Comparison of ENCODE assay signal across 13 cellular contexts in genomic region chr1:7300893-7301292, GRCh38.
DNase-seq lines count a peak whose midpoint lies in the region; ATAC-seq, FAIRE-seq and TF ChIP-seq lines count a peak whose summit lies in the region.
"Had no signal": no experiment of that assay in that cellular context is flagged by ENCODE, and none has a peak within 500 bp of the region (broad histone marks: within the 10 kb centered on the region; RNA-seq: fewer than 3 reads in every experiment).

No MANE protein-coding gene starts in this region.

- 2% methylated on average over 6 of the region's 6 CpGs for WGBS in A549 (ENCODE audit: missing lambda C conversion rate)

- POLR2A ChIA-PET in A549 (lab: Yijun Ruan, JAX): interaction anchor here (1.0 to 2.1 kb wide), 2 partner anchors 178 to 516 kb away, joined by 3 to 6 read pairs; partner anchors contain the start of gene CAMTA1

- H3K4me3 Mint-ChIP-seq in HFFc6: peak overlapping the region; percentile 74
- H3K4me3 Mint-ChIP-seq in astrocyte (ENCODE audit: unreplicated experiment): peak overlapping the region; percentile 52
- no peak overlapping the region for H3K4me3 Mint-ChIP-seq in activated T-helper 17 cell treated with anti-CD3 and anti-CD28 coated beads, Interleukin-2, amount 50 U/mL, for 72 hours

- H3K27me3 Mint-ChIP-seq in HFFc6 (ENCODE audit: insufficient read depth): no peaks in the 10 kb centered on the region; the same call in 1 of the 2 replicates
- H3K27me3 Mint-ChIP-seq in astrocyte (ENCODE audit: low read depth, unreplicated experiment): no peaks in the 10 kb centered on the region
- H3K27me3 Mint-ChIP-seq in activated T-helper 17 cell treated with anti-CD3 and anti-CD28 coated beads, Interleukin-2, amount 50 U/mL, for 72 hours: peaks cover 32% of the 10 kb centered on the region

- peak; percentile 57 to 69 for ATAC-seq in A549
- ATAC-seq in GM21528 (IDR thresholded peaks at IDR 0.05; ENCODE audit: low FRiP score, unreplicated experiment): no peak
- no peak for ATAC-seq in activated T-helper 17 cell treated with anti-CD3 and anti-CD28 coated beads, Interleukin-2, amount 50 U/mL, for 72 hours (replicated peaks)

- H3K9me3 ChIP-seq in A549 (peaks cover 31% of the 10 kb centered on the region), astrocyte (ENCODE audit: insufficient read depth, low read depth, low read length) (no peaks in the 10 kb centered on the region)
- H3K9me3 ChIP-seq: BE2C had no signal

- TF ChIP-seq EP300 in A549 (IDR thresholded peaks at IDR 0.05): peak; percentile 92 to 97; a peak in 4 of 5 replicates

- H3K4me1 ChIP-seq in A549 (peaks cover 67% of the 10 kb centered on the region), astrocyte (ENCODE audit: insufficient read depth, low read length) (peaks cover 54% of the 10 kb centered on the region)
- H3K4me1 ChIP-seq: BE2C had no signal

- H3K4me3 ChIP-seq in A549 (no peak overlapping the region), astrocyte (ENCODE audit: insufficient read depth, low read depth, low read length) (no peak overlapping the region)

- DNase-seq in A549 (ENCODE audit: low read depth in 1 of 2, low spot score in 1 of 2) (peak; percentile 81 to 93), HFFc6 (peak; percentile 94), astrocyte (ENCODE audit: low read depth) (peak; percentile 96), iris pigment epithelial cell (ENCODE audit: low read depth) (peak; percentile 96), mesenteric fat pad (ENCODE audit: low spot score) (no peak)
- DNase-seq in NK-92 treated with Interleukin-12 subunit alpha and Interleukin-12 subunit beta, amount 100 ng/mL, for 24 hours (lab: John Stamatoyannopoulos, UW): no peak
- DNase-seq: activated effector memory CD4-positive, alpha-beta T cell treated with anti-CD3 and anti-CD28 coated beads, Interleukin-2, amount 50 U/mL, for 16 hours; BE2C; MM.1S had no signal

- H3K27ac ChIP-seq in A549 (peak overlapping the region; percentile 97 to 98), astrocyte (ENCODE audit: low read depth, low read length) (peak overlapping the region; percentile 100)
- H3K27ac ChIP-seq: VCaP had no signal

- H3K36me3 ChIP-seq in astrocyte (ENCODE audit: insufficient read depth, low read length): no peaks in the 10 kb centered on the region
- H3K36me3 ChIP-seq: BE2C had no signal

- H3K36me3 Mint-ChIP-seq in HFFc6 (ENCODE audit: low read depth): peaks cover 17% of the 10 kb centered on the region
- H3K36me3 Mint-ChIP-seq in astrocyte (ENCODE audit: low read depth, unreplicated experiment): no peaks in the 10 kb centered on the region
- no peaks in the 10 kb centered on the region for H3K36me3 Mint-ChIP-seq in activated T-helper 17 cell treated with anti-CD3 and anti-CD28 coated beads, Interleukin-2, amount 50 U/mL, for 72 hours (ENCODE audit: low read depth)

- H3K4me2 ChIP-seq in A549 (peak overlapping the region; percentile 60), astrocyte (ENCODE audit: low read length) (peak overlapping the region; percentile 75)

- TF ChIP-seq POLR2A in A549 (IDR thresholded peaks at IDR 0.05; ENCODE audit: low read length): no peak

- H3K79me2 ChIP-seq in astrocyte (ENCODE audit: insufficient read depth, low read length): no peaks in the 10 kb centered on the region

- H2AFZ ChIP-seq in astrocyte (ENCODE audit: low read depth, low read length): no peak overlapping the region

- TF ChIP-seq RAD21 in A549 (conservative IDR thresholded peaks at IDR 0.05 in 1 of 2, IDR thresholded peaks at IDR 0.05 in 1 of 2): peak; percentile 37 to 52; a peak in 3 of 5 replicates

- CTCF ChIA-PET in A549 (lab: Yijun Ruan, JAX): interaction anchor here (1.2 to 1.5 kb wide), 2 partner anchors 32 to 257 kb away, joined by 3 read pairs; no protein-coding TSS in a partner anchor

- FAIRE-seq in A549 (lab: Jason Lieb, UNC) (peak; percentile 94), astrocyte (lab: Jason Lieb, UNC) (peak; percentile 91)
- FAIRE-seq: endometrium had no signal

- no peak for TF ChIP-seq CTCF in A549 (IDR thresholded peaks at IDR 0.05)
- peak; percentile 4; the same call in 1 of the 2 replicates for TF ChIP-seq CTCF in HFFc6 (IDR thresholded peaks at IDR 0.05)
- no peak for TF ChIP-seq CTCF in astrocyte (IDR thresholded peaks at IDR 0.05; ENCODE audit: insufficient read depth, low read depth, low read length)

- no peaks in the 10 kb centered on the region for H4K20me1 ChIP-seq in astrocyte (ENCODE audit: insufficient read depth, low read length)

- peak overlapping the region; percentile 90 for H3K9ac ChIP-seq in astrocyte (ENCODE audit: low read length)

- H3K27ac Mint-ChIP-seq in HFFc6 (peak overlapping the region; percentile 94), astrocyte (ENCODE audit: unreplicated experiment) (peak overlapping the region; percentile 99)
- H3K27ac Mint-ChIP-seq in activated T-helper 17 cell treated with anti-CD3 and anti-CD28 coated beads, Interleukin-2, amount 50 U/mL, for 72 hours: no peak overlapping the region

- peaks cover 20% of the 10 kb centered on the region for H3K9me3 Mint-ChIP-seq in HFFc6
- H3K9me3 Mint-ChIP-seq in astrocyte (ENCODE audit: unreplicated experiment): peaks cover 3% of the 10 kb centered on the region
- peaks cover 5% of the 10 kb centered on the region for H3K9me3 Mint-ChIP-seq in activated T-helper 17 cell treated with anti-CD3 and anti-CD28 coated beads, Interleukin-2, amount 50 U/mL, for 72 hours

- peaks cover 82% of the 10 kb centered on the region for H3K4me1 Mint-ChIP-seq in HFFc6 (ENCODE audit: low read depth)
- peaks cover 61% of the 10 kb centered on the region for H3K4me1 Mint-ChIP-seq in astrocyte (ENCODE audit: low read depth, unreplicated experiment)
- H3K4me1 Mint-ChIP-seq in activated T-helper 17 cell treated with anti-CD3 and anti-CD28 coated beads, Interleukin-2, amount 50 U/mL, for 72 hours: no peaks in the 10 kb centered on the region

- H3K27me3 ChIP-seq in astrocyte (ENCODE audit: insufficient read depth, low read length): no peaks in the 10 kb centered on the region
- H3K27me3 ChIP-seq: BE2C had no signal

TF ChIP-seq in A549, 52 proteins besides CTCF, POLR2A, EP300 and RAD21 (continues in another document):
- TF ChIP-seq GATA3 (IDR thresholded peaks at IDR 0.05; ENCODE audit: borderline replicate concordance) (peak; percentile 97), FOXS1 (CRISPR knock-in tag; IDR thresholded peaks at IDR 0.05) (no peak), HOXA7 (CRISPR knock-in tag; IDR thresholded peaks at IDR 0.05) (no peak), HOXB5 (CRISPR knock-in tag; IDR thresholded peaks at IDR 0.05) (no peak), MAFK (IDR thresholded peaks at IDR 0.05; ENCODE audit: partially characterized antibody) (peak; percentile 1), MYC (IDR thresholded peaks at IDR 0.05; ENCODE audit: borderline replicate concordance, low read length) (no peak), HDAC2 (IDR thresholded peaks at IDR 0.05) (no peak), ELK1 (IDR thresholded peaks at IDR 0.05; ENCODE audit: low read depth, low read length) (no peak), SMC3 (IDR thresholded peaks at IDR 0.05) (peak; percentile 46; the same call in 2 of the 3 replicates), BCL3 (IDR thresholded peaks at IDR 0.05) (peak; percentile 14; the same call in 1 of the 3 replicates), BHLHE40 (IDR thresholded peaks at IDR 0.05; ENCODE audit: low read depth, low read length) (no peak), ZFP36 (IDR thresholded peaks at IDR 0.05; ENCODE audit: borderline replicate concordance, partially characterized antibody) (no peak), NFE2L2 (conservative IDR thresholded peaks at IDR 0.05; ENCODE audit: low read length) (no peak), FOSL2 (IDR thresholded peaks at IDR 0.05) (peak; percentile 89), FOSL2 (CRISPR knock-in tag; IDR thresholded peaks at IDR 0.05) (peak; percentile 92), CEBPB (IDR thresholded peaks at IDR 0.05) (peak in 1 of 2 experiments; percentile 85; a peak in 2 of 4 replicates), JUN (IDR thresholded peaks at IDR 0.05) (peak; percentile 89 to 91; a peak in 4 of 5 replicates), JUNB (IDR thresholded peaks at IDR 0.05) (peak; percentile 95)
- TF ChIP-seq, protein P1, sequence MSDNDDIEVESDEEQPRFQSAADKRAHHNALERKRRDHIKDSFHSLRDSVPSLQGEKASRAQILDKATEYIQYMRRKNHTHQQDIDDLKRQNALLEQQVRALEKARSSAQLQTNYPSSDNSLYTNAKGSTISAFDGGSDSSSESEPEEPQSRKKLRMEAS (IDR thresholded peaks at IDR 0.05): peak; percentile 62

Comparison
In these comparisons a context has a peak if more than half of its experiments do, and no peak if none do; other contexts are left out.
1. ATAC-seq: peak in A549 (2 of 2); none in GM21528 (single experiment) and activated T-helper 17 cell treated with anti-CD3 and anti-CD28 coated beads, Interleukin-2, amount 50 U/mL, for 72 hours (single experiment).
2. DNase-seq: peak in A549 (2 of 2), HFFc6 (single experiment), astrocyte (single experiment) and iris pigment epithelial cell (single experiment); none in NK-92 treated with Interleukin-12 subunit alpha and Interleukin-12 subunit beta, amount 100 ng/mL, for 24 hours (single experiment) and mesenteric fat pad (single experiment).